ENCODE assay signal across 27 cellular contexts in genomic region chr7:130146693-130147520, GRCh38.
"Had no signal": no experiment of that assay in that cellular context is flagged by ENCODE, and none has a peak within 500 bp of the region (broad histone marks: within the 10 kb centered on the region; RNA-seq: fewer than 3 reads in every experiment).

No MANE protein-coding gene starts in this region.

- DNase-seq: activated CD4-positive, alpha-beta T cell treated with anti-CD3 and anti-CD28 coated beads for 48 hours; activated CD4-positive, alpha-beta T cell treated with anti-CD3 and anti-CD28 coated beads, Interleukin-2, amount 50 U/mL, for 48 hours; activated gamma-delta T cell treated with Interleukin-2 at 50 U/mL for 16 hours; activated naive CD8-positive, alpha-beta T cell treated with anti-CD3 and anti-CD28 coated beads, Interleukin-2, amount 50 U/mL, for 24 hours; activated T-cell treated with anti-CD3 and anti-CD28 coated beads, Interleukin-2, amount 50 U/mL, for 4 hours; dermis blood vessel endothelial cell; effector CD8-positive, alpha-beta T cell; esophagus squamous epithelium; foreskin melanocyte; mammary epithelial cell; naive B cell; occipital lobe; right cardiac atrium; stimulated activated CD4-positive, alpha-beta T cell treated with anti-CD3 and anti-CD28 coated beads, Interleukin-15, amount 100 ng/mL, for 24 hours; stimulated activated CD4-positive, alpha-beta T cell treated with anti-CD3 and anti-CD28 coated beads, Interleukin-2, amount 100 ng/mL, for 24 hours; stimulated activated naive CD4-positive, alpha-beta T cell; T-helper 9 cell had no signal

- H3K9me3 ChIP-seq: esophagus squamous epithelium, tibial nerve had no signal

- H3K36me3 ChIP-seq: esophagus squamous epithelium, tibial nerve had no signal

- ATAC-seq: activated CD4-positive, CD25-positive, alpha-beta regulatory T cell treated with anti-CD3 and anti-CD28 coated beads, Interleukin-2, amount 50 U/mL, for 24 hours; activated naive CD8-positive, alpha-beta T cell treated with anti-CD3 and anti-CD28 coated beads, Interleukin-2, amount 50 U/mL, for 24 hours; activated T-cell treated with anti-CD3 and anti-CD28 coated beads, Interleukin-2, amount 50 U/mL, for 4 hours; activated T-helper 17 cell treated with anti-CD3 and anti-CD28 coated beads, Interleukin-2, amount 50 U/mL, for 72 hours; right cardiac atrium had no signal

- FAIRE-seq: bronchial epithelial cell, colon, endometrium, islet of Langerhans, TTC549 had no signal

- H3K27me3 ChIP-seq: esophagus squamous epithelium, tibial nerve had no signal

- H3K4me3 ChIP-seq: esophagus squamous epithelium, tibial nerve had no signal

- H3K27ac ChIP-seq: epithelial cell of prostate, esophagus squamous epithelium, tibial nerve, VCaP had no signal
